Comparison of ENCODE assay signal across 12 cellular contexts in the genomic region with DNA sequence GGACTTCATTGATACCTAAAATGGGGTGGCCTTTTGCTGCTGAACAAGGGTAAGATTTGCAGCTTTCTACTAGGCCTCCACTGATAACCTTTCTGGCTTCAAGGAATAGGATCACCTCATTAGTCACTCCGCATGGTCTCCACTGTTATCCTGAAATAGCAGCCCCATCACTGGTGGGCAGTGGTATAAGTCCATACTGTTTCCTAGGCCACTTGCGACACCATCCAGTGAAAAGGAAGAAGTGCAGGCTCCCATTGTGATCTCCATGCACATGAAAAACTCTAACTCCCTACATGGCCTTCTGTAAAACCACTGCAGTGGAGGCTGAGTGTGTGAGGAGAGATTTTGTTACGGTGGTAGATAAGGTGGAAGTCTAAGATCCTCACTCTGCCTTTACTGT.
DNase-seq lines count a peak whose midpoint lies in the region; FAIRE-seq and TF ChIP-seq lines count a peak whose summit lies in the region.
"Had no signal": no experiment of that assay in that cellular context is flagged by ENCODE, and none has a peak within 500 bp of the region (broad histone marks: within the 10 kb centered on the region; RNA-seq: fewer than 3 reads in every experiment).

No MANE protein-coding gene starts in this region.

- H4K91ac ChIP-seq in H1 (replicated peaks; ENCODE audit: insufficient read length, low read length), result no peak overlapping the region

- no peaks in the 10 kb centered on the region for H3K79me1 ChIP-seq in H1 (ENCODE audit: low read depth, low read length)

- H4K20me1 ChIP-seq in OCI-LY3 (ENCODE audit: insufficient read depth, low read length), result no peaks in the 10 kb centered on the region
- no peaks in the 10 kb centered on the region for H4K20me1 ChIP-seq in H1 (replicated peaks in 1 of 2; ENCODE audit: control insufficient read depth in 1 of 2, insufficient read depth in 2 of 2, low read length in 2 of 2)

- peak; percentile 86 to 88 for TF ChIP-seq RAD21 in H1 (IDR thresholded peaks at IDR 0.05 in 1 of 2, conservative IDR thresholded peaks at IDR 0.05 in 1 of 2; ENCODE audit: low read depth in 2 of 2, low read length in 2 of 2)

- POLR2A ChIA-PET in H1 (lab: Charles Lee; ENCODE audit: partially characterized antibody), result no interaction called here

- DNase-seq in NCI-H146 (lab: John Stamatoyannopoulos, UW) (peak; percentile 40), NCI-H146 treated with DMSO at 0.1 percent for 48 hours (lab: John Stamatoyannopoulos, UW; ENCODE audit: unreplicated experiment) (no peak), H1 (ENCODE audit: low read depth in 1 of 2, low spot score in 2 of 2) (peak; percentile 10 to 48), osteocyte (ENCODE audit: extremely low spot score, unreplicated experiment) (no peak), Ammon's horn (ENCODE audit: low spot score) (no peak), CD1c-positive myeloid dendritic cell (ENCODE audit: extremely low spot score) (no peak), MV-4-11 (lab: John Stamatoyannopoulos, UW) (no peak)
- DNase-seq: 8988T, HCEC 1CT had no signal

- CTCF ChIA-PET in H1 (lab: Charles Lee; ENCODE audit: partially characterized antibody), result interaction anchor here (0.7 to 1.6 kb wide), 7 partner anchors 9 to 565 kb away, joined by 3 to 5 read pairs (median 3); no protein-coding TSS in a partner anchor

- no peak for TF ChIP-seq EP300 in H1 (IDR thresholded peaks at IDR 0.05; ENCODE audit: borderline replicate concordance in 1 of 2, low read depth in 2 of 2, low read length in 2 of 2)

- peaks cover 3% of the 10 kb centered on the region for H3K27me3 Mint-ChIP-seq in osteocyte (ENCODE audit: unreplicated experiment)
- H3K27me3 Mint-ChIP-seq: dendritic cell treated with granulocyte-macrophage colony-stimulating factor and Interleukin-4, amounts not matched to agents 40 ng/mL and 50 ng/mL, for 4 days had no signal

- no peak overlapping the region for H2BK15ac ChIP-seq in H1 (ENCODE audit: low read length)

- H2BK12ac ChIP-seq in H1 (ENCODE audit: low read depth, low read length), result no peak overlapping the region

- 76% methylated on average over 3 of the region's 3 CpGs; no CpG with 5 or more reads in 1 of the 2 experiments for WGBS in H1 (ENCODE audit: extremely low coverage in 1 of 2, insufficient coverage in 1 of 2, insufficient read length in 1 of 2, insufficient replicate concordance in 2 of 2, low coverage in 1 of 2, low lambda C conversion rate in 2 of 2, missing lambda C conversion rate in 1 of 2), 2 experiments

- H3K18ac ChIP-seq in H1 (ENCODE audit: extremely low read depth, low read length), result no peak overlapping the region

- H4K5ac ChIP-seq in H1 (ENCODE audit: insufficient read length, low read depth, low read length), result no peak overlapping the region

- H2BK5ac ChIP-seq in H1 (ENCODE audit: low read depth, low read length), result no peak overlapping the region

- H3K4me3 Mint-ChIP-seq in osteocyte (ENCODE audit: unreplicated experiment), result no peak overlapping the region
- H3K4me3 Mint-ChIP-seq: dendritic cell treated with granulocyte-macrophage colony-stimulating factor and Interleukin-4, amounts not matched to agents 40 ng/mL and 50 ng/mL, for 4 days had no signal

- H3K9ac ChIP-seq in OCI-LY3 (ENCODE audit: low read length) (no peak overlapping the region), H1 (replicated peaks in 1 of 4; ENCODE audit: extremely low read depth in 1 of 4, low read depth in 3 of 4, low read length in 3 of 4) (no peak overlapping the region)

- no peak overlapping the region for H2AK5ac ChIP-seq in H1 (ENCODE audit: low read depth, low read length)

- TF ChIP-seq POLR2A in H1 (IDR thresholded peaks at IDR 0.05; ENCODE audit: control extremely low read depth in 1 of 2, low read depth in 2 of 2, low read length in 2 of 2), result no peak

- H3K27me3 ChIP-seq in OCI-LY3 (ENCODE audit: low read depth, low read length) (no peaks in the 10 kb centered on the region), H1 (replicated peaks in 1 of 4; ENCODE audit: control insufficient read depth in 3 of 4, extremely low read depth in 1 of 4, insufficient read depth in 3 of 4, low read length in 3 of 4) (no peaks in the 10 kb centered on the region)

- H3K36me3 Mint-ChIP-seq in osteocyte (ENCODE audit: unreplicated experiment), result no peaks in the 10 kb centered on the region

- no peak overlapping the region for H3K56ac ChIP-seq in H1 (replicated peaks; ENCODE audit: insufficient read length, low read depth, low read length)

- H3K14ac ChIP-seq in H1 (ENCODE audit: insufficient read length), result no peak overlapping the region

- peak; percentile 36 for TF ChIP-seq CTCF in OCI-LY3 (IDR thresholded peaks at IDR 0.05; ENCODE audit: low read depth, low read length)
- peak; percentile 35 to 97 (median 83) for TF ChIP-seq CTCF in H1 (IDR thresholded peaks at IDR 0.05; ENCODE audit: control extremely low read depth in 1 of 3, insufficient read depth in 1 of 3, low read depth in 1 of 3, low read length in 3 of 3)
- TF ChIP-seq CTCF in osteocyte (IDR thresholded peaks at IDR 0.05), result peak; percentile 49

- H2BK120ac ChIP-seq in H1 (replicated peaks; ENCODE audit: low read depth, low read length), result no peak overlapping the region

- H3K9me3 Mint-ChIP-seq in osteocyte (ENCODE audit: unreplicated experiment), result no peaks in the 10 kb centered on the region
- H3K9me3 Mint-ChIP-seq: dendritic cell treated with granulocyte-macrophage colony-stimulating factor and Interleukin-4, amounts not matched to agents 40 ng/mL and 50 ng/mL, for 4 days had no signal

- H3K4me2 ChIP-seq in OCI-LY3 (ENCODE audit: low read length) (no peak overlapping the region), H1 (ENCODE audit: insufficient read depth in 1 of 2, low read depth in 2 of 2, low read length in 2 of 2) (no peak overlapping the region)

- H3K4me3 ChIP-seq in OCI-LY3 (ENCODE audit: low read length) (no peak overlapping the region), H1 (ENCODE audit: extremely low read depth in 1 of 4, insufficient read depth in 2 of 4, low read depth in 3 of 4, low read length in 4 of 4) (no peak overlapping the region)

- H3K79me2 ChIP-seq in OCI-LY3 (ENCODE audit: low read length) (no peaks in the 10 kb centered on the region), H1 (ENCODE audit: control insufficient read depth in 1 of 2, insufficient read depth in 2 of 2, low read length in 2 of 2) (no peaks in the 10 kb centered on the region)

- no peak overlapping the region for H3K27ac ChIP-seq in OCI-LY3 (ENCODE audit: low read length)
- no peak overlapping the region for H3K27ac ChIP-seq in H1 (ENCODE audit: low read depth, low read length)

- H4K8ac ChIP-seq in H1 (ENCODE audit: extremely low read depth, insufficient read depth, low read length), result no peak overlapping the region

- no peaks in the 10 kb centered on the region for H3K23me2 ChIP-seq in H1 (ENCODE audit: low read depth, low read length)

- H2AFZ ChIP-seq in OCI-LY3 (ENCODE audit: low read depth, low read length) (no peak overlapping the region), H1 (ENCODE audit: low read length) (no peak overlapping the region; the same call in 1 of the 2 replicates)

- FAIRE-seq in H1 (lab: Jason Lieb, UNC), result peak; percentile 89
- FAIRE-seq: frontal cortex had no signal

- no peak overlapping the region for H2BK20ac ChIP-seq in H1 (ENCODE audit: low read length)

- no peaks in the 10 kb centered on the region for H3K4me1 Mint-ChIP-seq in osteocyte (ENCODE audit: unreplicated experiment)

- H3K23ac ChIP-seq in H1 (ENCODE audit: insufficient read length), result no peak overlapping the region

- no peak overlapping the region for H3K4ac ChIP-seq in H1 (replicated peaks; ENCODE audit: insufficient read length, low read depth, low read length)

- H3K36me3 ChIP-seq in OCI-LY3 (replicated peaks; ENCODE audit: low read depth, low read length) (no peaks in the 10 kb centered on the region), H1 (ENCODE audit: control insufficient read depth in 2 of 4, insufficient read depth in 4 of 4, low read length in 3 of 4) (no peaks in the 10 kb centered on the region)

- no peak overlapping the region for H3K27ac Mint-ChIP-seq in osteocyte (ENCODE audit: unreplicated experiment)
- H3K27ac Mint-ChIP-seq: dendritic cell treated with granulocyte-macrophage colony-stimulating factor and Interleukin-4, amounts not matched to agents 40 ng/mL and 50 ng/mL, for 4 days had no signal

- H3K4me1 ChIP-seq in OCI-LY3 (ENCODE audit: low read length), result no peaks in the 10 kb centered on the region
- H3K4me1 ChIP-seq in H1 (replicated peaks in 1 of 4; ENCODE audit: control insufficient read depth in 3 of 4, insufficient read depth in 4 of 4, low read length in 3 of 4), result no peaks in the 10 kb centered on the region

- H3K9me3 ChIP-seq in OCI-LY3 (ENCODE audit: insufficient read depth, low read length) (no peaks in the 10 kb centered on the region), H1 (ENCODE audit: insufficient read depth in 2 of 2, low read depth in 1 of 2, low read length in 1 of 2) (no peaks in the 10 kb centered on the region)

TF ChIP-seq in H1, 55 proteins besides CTCF, POLR2A, EP300 and RAD21 (continues in another document):
- no peak for TF ChIP-seq CBX8 (IDR thresholded peaks at IDR 0.05; ENCODE audit: borderline replicate concordance, low read depth, low read length)
- TF ChIP-seq CHD1 (IDR thresholded peaks at IDR 0.05; ENCODE audit: low read depth, low read length), result no peak
- no peak for TF ChIP-seq SAP30 (IDR thresholded peaks at IDR 0.05; ENCODE audit: insufficient read depth, insufficient replicate concordance, low read length)
- no peak for TF ChIP-seq SP2 (IDR thresholded peaks at IDR 0.05; ENCODE audit: low read length)
- no peak for TF ChIP-seq POLR2AphosphoS5 (IDR thresholded peaks at IDR 0.05; ENCODE audit: low read depth, low read length)
- TF ChIP-seq CEBPB (IDR thresholded peaks at IDR 0.05; ENCODE audit: low read depth, low read length), result no peak
- no peak for TF ChIP-seq ASH2L (IDR thresholded peaks at IDR 0.05; ENCODE audit: low read length)
- no peak for TF ChIP-seq KDM5A (IDR thresholded peaks at IDR 0.05; ENCODE audit: low read length)
- no peak for TF ChIP-seq NRF1 (IDR thresholded peaks at IDR 0.05; ENCODE audit: low read depth, low read length)
- TF ChIP-seq RXRA (IDR thresholded peaks at IDR 0.05; ENCODE audit: insufficient read depth, low read depth, low read length), result no peak
- no peak for TF ChIP-seq TAF7 (optimal IDR thresholded peaks at IDR 0.05; ENCODE audit: borderline replicate concordance, low read depth, low read length)
- no peak for TF ChIP-seq NANOG (IDR thresholded peaks at IDR 0.05; ENCODE audit: insufficient read depth, low read depth, low read length, poor library complexity, severe bottlenecking)
- TF ChIP-seq SIX5 (IDR thresholded peaks at IDR 0.05; ENCODE audit: low read depth, low read length), result no peak
- TF ChIP-seq YY1 (IDR thresholded peaks at IDR 0.05; ENCODE audit: low read depth, low read length), result no peak
- TF ChIP-seq EZH2 (IDR thresholded peaks at IDR 0.05; ENCODE audit: low read depth, low read length, severe bottlenecking), result no peak

Comparison
In these comparisons a context has a peak if more than half of its experiments do, and no peak if none do; other contexts are left out.
1. DNase-seq: peak in NCI-H146 (single experiment) and H1 (2 of 2); none in NCI-H146 treated with DMSO at 0.1 percent for 48 hours (single experiment), osteocyte (single experiment), Ammon's horn (single experiment), CD1c-positive myeloid dendritic cell (single experiment) and MV-4-11 (single experiment).
2. Peak in every context shown above with its lines, with median percentiles within 50 percentile points of each other: CTCF ChIP-seq.